32 cellular contexts compared by ENCODE assay signal in genomic region chr4:122679946-122680345, GRCh38. TPM values are rescaled to one million over a fixed set of nuclear protein-coding genes. Genes with fewer than 3 reads are reported as not detected.
"Had no signal": no experiment of that assay in that cellular context is flagged by ENCODE, and none has a peak within 500 bp of the region (broad histone marks: within the 10 kb centered on the region; RNA-seq: fewer than 3 reads in every experiment).

No MANE protein-coding gene starts in this region.

- H3K27me3 ChIP-seq: neural progenitor cell, ovary, stomach, thyroid gland, tibial nerve, upper lobe of left lung, vagina had no signal

- H3K9me3 ChIP-seq: ovary, psoas muscle, thoracic aorta, thyroid gland, tibial nerve, upper lobe of left lung, vagina had no signal

- H3K4me3 ChIP-seq: neural progenitor cell, ovary, psoas muscle, skin epidermis, stomach, thoracic aorta, thyroid gland, tibial nerve, upper lobe of left lung, vagina had no signal

- DNase-seq: natural killer cell; occipital lobe; ovary; posterior cingulate gyrus; psoas muscle; right cardiac atrium; stimulated activated CD4-positive, alpha-beta T cell treated with anti-CD3 and anti-CD28 coated beads, Interleukin-15, amount 100 ng/mL, for 24 hours; stimulated activated CD4-positive, alpha-beta T cell treated with anti-CD3 and anti-CD28 coated beads, Interleukin-2, amount 100 ng/mL, for 24 hours; stimulated activated CD4-positive, alpha-beta T cell treated with anti-CD3 and anti-CD28 coated beads, Interleukin-2, amount 100 ng/mL, for 48 hours; stimulated activated CD4-positive, alpha-beta T cell treated with anti-CD3 and anti-CD28 coated beads, Interleukin-4, amount 100 ng/mL, for 24 hours; stimulated activated naive B cell treated with anti-CD40 and anti-IgM and Interleukin-4, amounts not matched to agents 10 μg/mL and 1 μg/mL and 100 μg/mL, for 72 hours; stimulated activated naive CD4-positive, alpha-beta T cell treated with Interleukin-2 at 50 U/mL for 16 hours; stomach; thyroid gland; trophoblast cell; upper lobe of left lung had no signal

- ATAC-seq: natural killer cell; psoas muscle; right cardiac atrium; sciatic nerve; stimulated activated effector memory CD8-positive, alpha-beta T cell treated with anti-CD3 and anti-CD28 coated beads, Interleukin-12 subunit alpha, Interleukin-12 subunit beta, amount 100 ng/mL, for 72 hours; stimulated activated naive B cell treated with anti-CD40 and anti-IgM and Interleukin-4, amounts not matched to agents 10 μg/mL and 1 μg/mL and 100 μg/mL, for 72 hours had no signal

- FAIRE-seq: urothelium cell line had no signal

- H3K9ac ChIP-seq: neural progenitor cell, parathyroid adenoma had no signal

- H3K36me3 ChIP-seq: neural progenitor cell, ovary, stomach, thoracic aorta, thyroid gland, tibial nerve, upper lobe of left lung, vagina had no signal

- H3K27ac ChIP-seq: neural progenitor cell, ovary, parathyroid adenoma, psoas muscle, skin epidermis, stomach, thoracic aorta, thyroid gland, tibial nerve, upper lobe of left lung, vagina had no signal

- H3K4me1 ChIP-seq: parathyroid adenoma, psoas muscle, stomach, thyroid gland, tibial nerve, upper lobe of left lung, vagina had no signal

- H2AFZ ChIP-seq: neural progenitor cell, parathyroid adenoma had no signal

- H3K4me2 ChIP-seq: neural progenitor cell had no signal

RNA-seq across cellular contexts. Expression of gene IL21, which starts 59.1 kb away (rescaled TPM):
- total RNA-seq: natural killer cell, occipital lobe, osteoblast, progenitor cell of endocrine pancreas, psoas muscle, renal cortical epithelial cell, right cardiac atrium, sciatic nerve, stomach, subcutaneous adipose tissue, temporal lobe, thoracic aorta, thyroid gland, tibial nerve, upper lobe of left lung, ureter, vagina had no signal
- polyA plus RNA-seq: neural cell, ovary, right cardiac atrium, stomach had no signal
